In genomic region chr9:127244609-127245601, GRCh38 we compare ENCODE assay signal across 1 cellular context.
TF ChIP-seq lines count a peak whose summit lies in the region.

No MANE protein-coding gene starts in this region.

TF ChIP-seq in SK-N-SH, 30 proteins besides CTCF, POLR2A, EP300 and RAD21 (continued from another document):
- no peak for TF ChIP-seq RXRA (IDR thresholded peaks at IDR 0.05; ENCODE audit: borderline replicate concordance, low read depth)
- no peak for TF ChIP-seq FOSL2 (IDR thresholded peaks at IDR 0.05; ENCODE audit: borderline replicate concordance, low read depth)
- peak; percentile 37; the same call in 1 of the 2 replicates for TF ChIP-seq MAX (IDR thresholded peaks at IDR 0.05; ENCODE audit: low read depth)
- no peak for TF ChIP-seq SMC3 (IDR thresholded peaks at IDR 0.05; ENCODE audit: low read depth, low read length)
- TF ChIP-seq, protein P1, sequence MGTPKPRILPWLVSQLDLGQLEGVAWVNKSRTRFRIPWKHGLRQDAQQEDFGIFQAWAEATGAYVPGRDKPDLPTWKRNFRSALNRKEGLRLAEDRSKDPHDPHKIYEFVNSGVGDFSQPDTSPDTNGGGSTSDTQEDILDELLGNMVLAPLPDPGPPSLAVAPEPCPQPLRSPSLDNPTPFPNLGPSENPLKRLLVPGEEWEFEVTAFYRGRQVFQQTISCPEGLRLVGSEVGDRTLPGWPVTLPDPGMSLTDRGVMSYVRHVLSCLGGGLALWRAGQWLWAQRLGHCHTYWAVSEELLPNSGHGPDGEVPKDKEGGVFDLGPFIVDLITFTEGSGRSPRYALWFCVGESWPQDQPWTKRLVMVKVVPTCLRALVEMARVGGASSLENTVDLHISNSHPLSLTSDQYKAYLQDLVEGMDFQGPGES (IDR thresholded peaks at IDR 0.05; ENCODE audit: low read depth, low read length): 0 out of 2 replicates have a peak, but pooled peaks have one; percentile 26
- no peak for TF ChIP-seq JUND (IDR thresholded peaks at IDR 0.05)
- TF ChIP-seq MEF2A (IDR thresholded peaks at IDR 0.05; ENCODE audit: borderline replicate concordance, low read depth): no peak
- no peak for TF ChIP-seq REST (IDR thresholded peaks at IDR 0.05; ENCODE audit: low read depth, low read length)
- no peak for TF ChIP-seq NRF1 (IDR thresholded peaks at IDR 0.05; ENCODE audit: low read depth, low read length)
- TF ChIP-seq NFIC (IDR thresholded peaks at IDR 0.05; ENCODE audit: borderline replicate concordance): no peak
TF ChIP-seq in SK-N-SH: peak in this region for 10.
